14 cellular contexts compared by ENCODE assay signal in genomic region chr7:43781726-43782607, GRCh38. TPM values are rescaled to one million over a fixed set of nuclear protein-coding genes. Genes with fewer than 3 reads are reported as not detected.
A peak's percentile ranks its signal among the peaks of the same experiment; 100 is the strongest.
DNase-seq lines count a peak whose midpoint lies in the region; ATAC-seq and TF ChIP-seq lines count a peak whose summit lies in the region.
"Had no signal": no experiment of that assay in that cellular context is flagged by ENCODE, and none has a peak within 500 bp of the region (broad histone marks: within the 10 kb centered on the region; RNA-seq: fewer than 3 reads in every experiment).

No MANE protein-coding gene starts in this region.

- 86 to 87% methylated on average over 10 of the region's 10 CpGs for whole genome bisulfite sequencing in tibial nerve, 2 donors

- H3K9me3 Mint-ChIP-seq in naive thymus-derived CD8-positive, alpha-beta T cell, result peaks cover 0 to 1% (median 0%) of the 10 kb centered on the region in 9 donors
- H3K9me3 Mint-ChIP-seq: activated naive CD8-positive, alpha-beta T cell treated with anti-CD3 and anti-CD28 coated beads, Interleukin-2, amount 50 U/mL, for 24 hours; CD4-positive, alpha-beta T cell had no signal

- H3K4me1 ChIP-seq in mucosa of descending colon (ENCODE audit: low read depth), result peaks cover 3% of the 10 kb centered on the region
- no peaks in the 10 kb centered on the region for H3K4me1 ChIP-seq in tibial nerve

- TF ChIP-seq EP300 in tibial nerve (IDR thresholded peaks at IDR 0.05), result peak in 1 of 2 donors; percentile 27

- ATAC-seq in mucosa of descending colon (peak; percentile 20), HG03378 (IDR thresholded peaks at IDR 0.05; ENCODE audit: unreplicated experiment) (no peak)
- ATAC-seq in naive thymus-derived CD8-positive, alpha-beta T cell, result no peak
- ATAC-seq: activated naive CD8-positive, alpha-beta T cell treated with anti-CD3 and anti-CD28 coated beads, Interleukin-2, amount 50 U/mL, for 24 hours had no signal

- no peaks in the 10 kb centered on the region for H3K9me3 ChIP-seq in mucosa of descending colon
- H3K9me3 ChIP-seq in tibial nerve, result no peaks in the 10 kb centered on the region

- H3K4me1 Mint-ChIP-seq in naive thymus-derived CD8-positive, alpha-beta T cell, result peaks cover 0 to 22% (median 5%) of the 10 kb centered on the region in 4 donors

- intact Hi-C loops in mucosa of descending colon (cut with DNase I, micrococcal nuclease), result no loop called here

- TF ChIP-seq POLR2A in tibial nerve (IDR thresholded peaks at IDR 0.05), result no peak

- H3K27me3 ChIP-seq in tibial nerve, result no peaks in the 10 kb centered on the region

- no peak for TF ChIP-seq CTCF in AG10803 (conservative IDR thresholded peaks at IDR 0.05; ENCODE audit: low read length)
- TF ChIP-seq CTCF in epithelial cell of esophagus (IDR thresholded peaks at IDR 0.05; ENCODE audit: insufficient read depth, low read depth, low read length, missing control alignments), result no peak
- no peak for TF ChIP-seq CTCF in mucosa of descending colon (IDR thresholded peaks at IDR 0.05)
- TF ChIP-seq CTCF in tibial nerve (IDR thresholded peaks at IDR 0.05), result no peak

- H3K27me3 Mint-ChIP-seq in naive thymus-derived CD8-positive, alpha-beta T cell, result no peaks in the 10 kb centered on the region
- H3K27me3 Mint-ChIP-seq: activated naive CD8-positive, alpha-beta T cell treated with anti-CD3 and anti-CD28 coated beads, Interleukin-2, amount 50 U/mL, for 24 hours; CD4-positive, alpha-beta T cell had no signal

- H3K36me3 ChIP-seq in mucosa of descending colon (ENCODE audit: low read depth) (no peaks in the 10 kb centered on the region), tibial nerve (peaks cover 0 to 22% (median 0%) of the 10 kb centered on the region in 3 donors)

- H3K4me3 ChIP-seq in AG10803 (ENCODE audit: low read length), result no peak overlapping the region
- H3K4me3 ChIP-seq in epithelial cell of esophagus (ENCODE audit: low read length), result no peak overlapping the region
- H3K4me3 ChIP-seq in mucosa of descending colon, result no peak overlapping the region
- no peak overlapping the region for H3K4me3 ChIP-seq in tibial nerve
- H3K4me3 ChIP-seq: SK-N-MC had no signal

- DNase-seq in AG10803 (ENCODE audit: low read depth) (peak; percentile 65), MV-4-11 (lab: John Stamatoyannopoulos, UW) (peak; percentile 39), epithelial cell of esophagus (ENCODE audit: low read depth) (peak; percentile 68), mucosa of descending colon (peak in 2 of 3 donors; percentile 23 to 35), tibial nerve (ENCODE audit: low spot score in 2 of 2) (no peak)
- DNase-seq in naive thymus-derived CD8-positive, alpha-beta T cell, result no peak
- no peak for DNase-seq in activated effector memory CD4-positive, alpha-beta T cell treated with Interleukin-2 at 50 U/mL for 16 hours
- DNase-seq: activated naive CD8-positive, alpha-beta T cell treated with anti-CD3 and anti-CD28 coated beads, Interleukin-2, amount 50 U/mL, for 24 hours; CD4-positive, alpha-beta T cell; NCI-H1105 treated with DMSO at 0.1 percent for 48 hours; NCI-H526; stimulated activated CD4-positive, alpha-beta T cell treated with anti-CD3 and anti-CD28 coated beads, Interleukin-4, amount 100 ng/mL, for 4 hours had no signal

- H3K27ac Mint-ChIP-seq in naive thymus-derived CD8-positive, alpha-beta T cell, result peak overlapping the region in 1 of 10 donors; percentile 76
- H3K27ac Mint-ChIP-seq: activated naive CD8-positive, alpha-beta T cell treated with anti-CD3 and anti-CD28 coated beads, Interleukin-2, amount 50 U/mL, for 24 hours; CD4-positive, alpha-beta T cell had no signal

- no peak overlapping the region for H3K27ac ChIP-seq in tibial nerve
- H3K27ac ChIP-seq: SK-N-MC had no signal

- H3K4me3 Mint-ChIP-seq in naive thymus-derived CD8-positive, alpha-beta T cell, result peak overlapping the region in 1 of 10 donors; percentile 63
- H3K4me3 Mint-ChIP-seq: activated naive CD8-positive, alpha-beta T cell treated with anti-CD3 and anti-CD28 coated beads, Interleukin-2, amount 50 U/mL, for 24 hours; CD4-positive, alpha-beta T cell had no signal

- peaks cover 5 to 19% (median 14%) of the 10 kb centered on the region in 3 donors for H3K36me3 Mint-ChIP-seq in naive thymus-derived CD8-positive, alpha-beta T cell

- POLR2A ChIA-PET in naive thymus-derived CD8-positive, alpha-beta T cell (lab: Charles Lee), result interaction anchor here (0.6 kb wide), 1 partner anchor 52 kb away, joined by 3 read pairs; no protein-coding TSS in a partner anchor

RNA-seq across cellular contexts. Expression of gene BLVRA, which starts 23.5 kb away (rescaled TPM):
- total RNA-seq in mucosa of descending colon, result 10 to 100 TPM in 2 of 3 donors, 1 to 10 TPM in 1; 8.1 to 55.4 (median 12.9) TPM
- total RNA-seq in naive thymus-derived CD8-positive, alpha-beta T cell, result 10 to 100 TPM in 1 of 2 experiments, 1 to 10 TPM in 1; 9.6 to 13.5 TPM
- 10 to 100 TPM; 17.8 to 33.8 (median 20.2) TPM for polyA plus RNA-seq in naive thymus-derived CD8-positive, alpha-beta T cell
- 10 to 100 TPM; 32.2 to 70.5 (median 48.5) TPM for total RNA-seq in tibial nerve

RNA-seq across cellular contexts. Expression of gene COA1, which starts 52.6 kb away (rescaled TPM):
- total RNA-seq in mucosa of descending colon (10 to 100 TPM; 35.1 to 42.1 (median 38.8) TPM), tibial nerve (10 to 100 TPM; 58.5 to 74.1 (median 64.7) TPM)
- total RNA-seq in naive thymus-derived CD8-positive, alpha-beta T cell, result 100 to 1,000 TPM; 215 to 219 TPM
- polyA plus RNA-seq in naive thymus-derived CD8-positive, alpha-beta T cell, result 100 to 1,000 TPM; 102 to 121 (median 104) TPM

Comparison
In these comparisons a context has a peak if more than half of its experiments do, and no peak if none do; other contexts are left out.
1. DNase-seq: peak in AG10803 (single experiment), MV-4-11 (single experiment), epithelial cell of esophagus (single experiment) and mucosa of descending colon (2 of 3); none in naive thymus-derived CD8-positive, alpha-beta T cell (0 of 10), tibial nerve (0 of 2) and activated effector memory CD4-positive, alpha-beta T cell treated with Interleukin-2 at 50 U/mL for 16 hours (single experiment).